1 cellular context compared by ENCODE assay signal in genomic region chr6:75290558-75290957, GRCh38.
TF ChIP-seq lines count a peak whose summit lies in the region.

No MANE protein-coding gene starts in this region.

TF ChIP-seq in SK-N-SH treated with all-trans-retinoic acid at 6 μM for 48 hours, 23 proteins besides CTCF, POLR2A, EP300 and RAD21 (continued from another document):
- TF ChIP-seq ZFP3 (CRISPR knock-in tag; IDR thresholded peaks at IDR 0.05) (no peak), ZNF8 (CRISPR knock-in tag; IDR thresholded peaks at IDR 0.05) (no peak), PPARA (CRISPR knock-in tag; IDR thresholded peaks at IDR 0.05; ENCODE audit: borderline replicate concordance) (no peak), ESRRG (CRISPR knock-in tag; IDR thresholded peaks at IDR 0.05) (no peak), TSHZ2 (CRISPR knock-in tag; IDR thresholded peaks at IDR 0.05) (no peak), BACH2 (CRISPR knock-in tag; IDR thresholded peaks at IDR 0.05; ENCODE audit: borderline replicate concordance) (no peak), OSR1 (CRISPR knock-in tag; IDR thresholded peaks at IDR 0.05) (no peak), ARNTL (CRISPR knock-in tag; IDR thresholded peaks at IDR 0.05; ENCODE audit: borderline replicate concordance, low read depth) (no peak), SNAI2 (CRISPR knock-in tag; IDR thresholded peaks at IDR 0.05) (no peak), CSRNP3 (CRISPR knock-in tag; IDR thresholded peaks at IDR 0.05) (no peak), POU6F1 (CRISPR knock-in tag; IDR thresholded peaks at IDR 0.05; ENCODE audit: borderline replicate concordance, low read depth) (no peak)
